ENCODE assay signal across 18 cellular contexts in genomic region chr21:35077975-35078374, GRCh38.
"Had no signal": no experiment of that assay in that cellular context is flagged by ENCODE, and none has a peak within 500 bp of the region (broad histone marks: within the 10 kb centered on the region; RNA-seq: fewer than 3 reads in every experiment).

No MANE protein-coding gene starts in this region.

- H3K27ac ChIP-seq: adrenal gland, colonic mucosa, epithelial cell of prostate, gastroesophageal sphincter, ovary, testis had no signal

- ATAC-seq: gastroesophageal sphincter; stimulated activated naive CD8-positive, alpha-beta T cell treated with anti-CD3 and anti-CD28 coated beads, Interleukin-15, amount 100 ng/mL, for 72 hours had no signal

- H3K27me3 ChIP-seq: adrenal gland, colonic mucosa, gastroesophageal sphincter, ovary, testis had no signal

- H3K27ac Mint-ChIP-seq: mesothelial cell of epicardium; stimulated activated naive CD8-positive, alpha-beta T cell treated with anti-CD3 and anti-CD28 coated beads, Interleukin-15, amount 100 ng/mL, for 72 hours had no signal

- H3K36me3 ChIP-seq: adrenal gland, colonic mucosa, gastroesophageal sphincter, ovary had no signal

- DNase-seq: activated CD4-positive, alpha-beta T cell treated with anti-CD3 and anti-CD28 coated beads for 1 hour; activated effector memory CD4-positive, alpha-beta T cell treated with anti-CD3 and anti-CD28 coated beads, Interleukin-2, amount 50 U/mL, for 16 hours; adrenal gland; caudate nucleus; colonic mucosa; effector CD8-positive, alpha-beta T cell; kidney; ovary; retina; stimulated activated CD4-positive, alpha-beta T cell treated with anti-CD3 and anti-CD28 coated beads, Interleukin-4, amount 100 ng/mL, for 1 hour; stimulated activated CD8-positive, alpha-beta memory T cell treated with anti-CD3 and anti-CD28 coated beads, Interleukin-4, amount 100 ng/mL, for 48 hours; stimulated activated naive CD8-positive, alpha-beta T cell treated with anti-CD3 and anti-CD28 coated beads, Interleukin-15, amount 100 ng/mL, for 72 hours; T-helper 9 cell; testis had no signal

- H3K4me1 ChIP-seq: colonic mucosa had no signal

- H3K4me3 Mint-ChIP-seq: mesothelial cell of epicardium; neural crest cell; stimulated activated naive CD8-positive, alpha-beta T cell treated with anti-CD3 and anti-CD28 coated beads, Interleukin-15, amount 100 ng/mL, for 72 hours had no signal

- H3K9me3 ChIP-seq: adrenal gland, colonic mucosa, gastroesophageal sphincter, ovary, testis had no signal

- H3K4me3 ChIP-seq: adrenal gland, colonic mucosa, gastroesophageal sphincter, ovary, testis had no signal

- H3K36me3 Mint-ChIP-seq: mesothelial cell of epicardium had no signal
